ENCODE assay signal across 32 cellular contexts in genomic region chr11:59883597-59883996, GRCh38. TPM values are rescaled to one million over a fixed set of nuclear protein-coding genes. Genes with fewer than 3 reads are reported as not detected.
"Had no signal": no experiment of that assay in that cellular context is flagged by ENCODE, and none has a peak within 500 bp of the region (broad histone marks: within the 10 kb centered on the region; RNA-seq: fewer than 3 reads in every experiment).

No MANE protein-coding gene starts in this region.

- H3K9me3 ChIP-seq: testis, thoracic aorta, thyroid gland, upper lobe of right lung, uterus, vagina had no signal

- H3K27ac ChIP-seq: stomach, suprapubic skin, testis, thoracic aorta, thyroid gland, tibial artery, tibial nerve, transverse colon, upper lobe of left lung, upper lobe of right lung, uterus, vagina had no signal

- FAIRE-seq: urothelium cell line had no signal

- ATAC-seq: stimulated activated effector memory CD8-positive, alpha-beta T cell treated with anti-CD3 and anti-CD28 coated beads, Interleukin-12 subunit alpha, Interleukin-12 subunit beta, amount 100 ng/mL, for 72 hours; stimulated activated memory B cell treated with anti-CD40 and anti-IgM and Interleukin-4, amounts not matched to agents 10 μg/mL and 1 μg/mL and 100 μg/mL, for 72 hours; stimulated activated naive B cell treated with anti-CD40 and anti-IgM and Interleukin-4, amounts not matched to agents 10 μg/mL and 1 μg/mL and 100 μg/mL, for 72 hours; stimulated activated naive CD8-positive, alpha-beta T cell treated with anti-CD3 and anti-CD28 coated beads, Interleukin-15, amount 100 ng/mL, for 72 hours; stimulated activated naive CD8-positive, alpha-beta T cell treated with anti-CD3 and anti-CD28 coated beads, Interleukin-15, Interleukin-2, amounts not matched to agents 100 U/mL and 50 U/mL, for 24 hours; upper lobe of right lung had no signal

- H3K27me3 ChIP-seq: stomach, suprapubic skin, testis, thyroid gland, tibial artery, tibial nerve, transverse colon, upper lobe of left lung, upper lobe of right lung, uterus, vagina had no signal

- H3K36me3 ChIP-seq: stomach, suprapubic skin, thoracic aorta, thyroid gland, tibial artery, tibial nerve, transverse colon, upper lobe of left lung, upper lobe of right lung, uterus, vagina had no signal

- DNase-seq: stimulated activated CD4-positive, alpha-beta T cell treated with anti-CD3 and anti-CD28 coated beads, Interleukin-2, amount 100 ng/mL, for 48 hours; stimulated activated CD4-positive, alpha-beta T cell treated with anti-CD3 and anti-CD28 coated beads, Interleukin-4, amount 100 ng/mL, for 1 hour; stimulated activated CD4-positive, alpha-beta T cell treated with anti-CD3 and anti-CD28 coated beads, Interleukin-4, amount 100 ng/mL, for 24 hours; stimulated activated CD4-positive, alpha-beta T cell treated with anti-CD3 and anti-CD28 coated beads, Interleukin-4, amount 100 ng/mL, for 4 hours; stimulated activated CD8-positive, alpha-beta memory T cell treated with anti-CD3 and anti-CD28 coated beads, Interleukin-4, amount 100 ng/mL, for 48 hours; stimulated activated naive B cell treated with anti-CD40 and anti-IgM and Interleukin-4, amounts not matched to agents 10 μg/mL and 1 μg/mL and 100 μg/mL, for 72 hours; stimulated activated naive CD4-positive, alpha-beta T cell; stimulated activated naive CD4-positive, alpha-beta T cell treated with Interleukin-2 at 50 U/mL for 16 hours; stimulated activated naive CD8-positive, alpha-beta T cell treated with anti-CD3 and anti-CD28 coated beads, Interleukin-15, amount 100 ng/mL, for 72 hours; stimulated activated naive CD8-positive, alpha-beta T cell treated with anti-CD3 and anti-CD28 coated beads, Interleukin-15, Interleukin-2, amounts not matched to agents 100 U/mL and 50 U/mL, for 24 hours; stomach; substantia nigra; testis; thyroid gland; tibial artery; transverse colon; trophoblast cell; upper lobe of left lung; upper lobe of right lung; uterus had no signal

- H3K4me3 ChIP-seq: stomach, suprapubic skin, testis, thoracic aorta, thyroid gland, tibial artery, tibial nerve, transverse colon, upper lobe of left lung, upper lobe of right lung, uterus, vagina had no signal

- H3K4me1 ChIP-seq: stomach, suprapubic skin, testis, thyroid gland, tibial artery, tibial nerve, upper lobe of left lung, upper lobe of right lung, uterus, vagina had no signal

RNA-seq across cellular contexts. Expression of gene OOSP3, which starts 5.0 kb away (rescaled TPM):
- total RNA-seq: stomach, subcutaneous adipose tissue, suprapubic skin, temporal lobe, testis, thoracic aorta, thyroid gland, tibial nerve, transverse colon, upper lobe of left lung, upper lobe of right lung, ureter, urinary bladder, uterus, vagina had no signal
- polyA plus RNA-seq: stomach, urinary bladder had no signal

RNA-seq across cellular contexts. Expression of gene TCN1, which starts 17.3 kb away (rescaled TPM):
- total RNA-seq: temporal lobe, thoracic aorta, thyroid gland, tibial nerve, transverse colon, upper lobe of right lung, urinary bladder, uterus had no signal

RNA-seq across cellular contexts. Expression of gene CBLIF, which starts 38.3 kb away (rescaled TPM):
- total RNA-seq: subcutaneous adipose tissue, suprapubic skin, temporal lobe, thyroid gland, tibial nerve, transverse colon, upper lobe of left lung, upper lobe of right lung, ureter, urinary bladder, uterus, vagina had no signal
- polyA plus RNA-seq: urinary bladder had no signal

RNA-seq across cellular contexts. Expression of gene OOSP1, which starts 54.6 kb away (rescaled TPM):
- total RNA-seq: stomach, subcutaneous adipose tissue, suprapubic skin, thoracic aorta, thyroid gland, tibial nerve, transverse colon, upper lobe of right lung, ureter, uterus, vagina had no signal
- polyA plus RNA-seq: stomach, thymus, urinary bladder had no signal
